ENCODE assay signal across 29 cellular contexts in the genomic region with DNA sequence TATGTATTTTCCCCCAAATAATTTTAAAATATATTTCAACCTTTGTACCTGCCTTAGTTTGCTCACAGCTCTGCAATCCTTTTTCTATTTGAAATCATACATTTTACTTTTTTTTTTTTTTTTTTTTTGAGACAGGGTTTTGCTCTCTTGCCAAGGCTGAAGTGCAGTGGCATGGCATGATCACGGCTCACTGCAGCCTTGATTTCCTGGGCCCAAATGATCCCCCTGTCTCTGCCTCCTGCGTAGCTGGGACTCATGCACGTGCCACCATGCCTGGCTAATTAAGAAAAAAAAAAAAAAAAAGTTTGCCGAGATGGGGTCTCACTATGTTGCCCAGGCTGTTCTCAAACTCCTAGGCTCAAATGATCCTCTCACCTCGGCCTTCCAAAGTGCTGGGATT. TPM values are rescaled to one million over a fixed set of nuclear protein-coding genes. Genes with fewer than 3 reads are reported as not detected.
"Had no signal": no experiment of that assay in that cellular context is flagged by ENCODE, and none has a peak within 500 bp of the region (broad histone marks: within the 10 kb centered on the region; RNA-seq: fewer than 3 reads in every experiment).

No MANE protein-coding gene starts in this region.

- DNase-seq: activated CD4-positive, alpha-beta memory T cell treated with anti-CD3 and anti-CD28 coated beads for 36 hours; activated CD4-positive, alpha-beta T cell treated with anti-CD3 and anti-CD28 coated beads for 36 hours; activated CD4-positive, alpha-beta T cell treated with anti-CD3 and anti-CD28 coated beads, Interleukin-2, amount 10 ng/mL, durations not matched to agents 24 days and 14 days; activated CD4-positive, CD25-positive, alpha-beta regulatory T cell; activated CD4-positive, CD25-positive, alpha-beta regulatory T cell treated with anti-CD3 and anti-CD28 coated beads, Interleukin-2, amount 50 U/mL, for 72 hours; activated CD8-positive, alpha-beta memory T cell treated with anti-CD3 and anti-CD28 coated beads, Interleukin-2, amount 50 U/mL, for 48 hours; activated CD8-positive, alpha-beta T cell treated with anti-CD3 and anti-CD28 coated beads, Interleukin-2, amount 10 ng/mL, durations not matched to agents 7 days and 5 days; activated effector memory CD4-positive, alpha-beta T cell treated with Interleukin-2 at 50 U/mL for 16 hours; activated gamma-delta T cell treated with Interleukin-2 at 50 U/mL for 16 hours; activated naive CD4-positive, alpha-beta T cell treated with anti-CD3 and anti-CD28 coated beads, Interleukin-2, amount 50 U/mL, for 16 hours; activated naive CD4-positive, alpha-beta T cell treated with Interleukin-2 at 50 U/mL for 16 hours; activated T-cell treated with anti-CD3 and anti-CD28 coated beads, Interleukin-2, amount 50 U/mL, for 4 hours; amniotic stem cell; anterior cingulate cortex; brain microvascular endothelial cell; dorsolateral prefrontal cortex; effector memory CD4-positive, alpha-beta T cell; endodermal cell; foreskin fibroblast; head of caudate nucleus; T-helper 2 cell had no signal

- H3K27ac Mint-ChIP-seq: activated CD4-positive, alpha-beta memory T cell treated with anti-CD3 and anti-CD28 coated beads for 36 hours; activated CD4-positive, alpha-beta T cell treated with anti-CD3 and anti-CD28 coated beads, Interleukin-2, amount 10 ng/mL, durations not matched to agents 24 days and 14 days; activated CD8-positive, alpha-beta T cell treated with anti-CD3 and anti-CD28 coated beads, Interleukin-2, amount 10 ng/mL, durations not matched to agents 7 days and 5 days; activated naive CD8-positive, alpha-beta T cell; activated T-helper 17 cell treated with anti-CD3 and anti-CD28 coated beads, Interleukin-2, amount 50 U/mL, for 72 hours; dendritic cell treated with granulocyte-macrophage colony-stimulating factor and Interleukin-4, amounts not matched to agents 40 ng/mL and 50 ng/mL, for 4 days; endodermal cell had no signal

- H3K4me1 Mint-ChIP-seq: activated CD4-positive, alpha-beta T cell treated with anti-CD3 and anti-CD28 coated beads for 36 hours; activated T-helper 17 cell treated with anti-CD3 and anti-CD28 coated beads, Interleukin-2, amount 50 U/mL, for 72 hours; endodermal cell had no signal

- H3K27me3 ChIP-seq: brain microvascular endothelial cell, dorsolateral prefrontal cortex had no signal

- ATAC-seq: activated CD4-positive, alpha-beta T cell treated with anti-CD3 and anti-CD28 coated beads for 36 hours; activated CD8-positive, alpha-beta T cell treated with anti-CD3 and anti-CD28 coated beads, Interleukin-2, amount 10 ng/mL, durations not matched to agents 7 days and 5 days; activated T-cell treated with anti-CD3 and anti-CD28 coated beads, Interleukin-2, amount 50 U/mL, for 4 hours; activated T-helper 17 cell treated with anti-CD3 and anti-CD28 coated beads, Interleukin-2, amount 50 U/mL, for 72 hours; esophagus mucosa had no signal

- H3K27ac ChIP-seq: brain microvascular endothelial cell, coronary artery, dorsolateral prefrontal cortex had no signal

- H3K4me3 ChIP-seq: coronary artery, dorsolateral prefrontal cortex had no signal

- H3K9me3 Mint-ChIP-seq: activated CD4-positive, alpha-beta memory T cell treated with anti-CD3 and anti-CD28 coated beads for 36 hours; activated CD4-positive, alpha-beta T cell treated with anti-CD3 and anti-CD28 coated beads, Interleukin-2, amount 10 ng/mL, durations not matched to agents 24 days and 14 days; activated T-cell treated with anti-CD3 and anti-CD28 coated beads, Interleukin-2, amount 50 U/mL, for 4 hours; activated T-helper 17 cell treated with anti-CD3 and anti-CD28 coated beads, Interleukin-2, amount 50 U/mL, for 72 hours; central memory CD8-positive, alpha-beta T cell; dendritic cell treated with granulocyte-macrophage colony-stimulating factor and Interleukin-4, amounts not matched to agents 40 ng/mL and 50 ng/mL, for 4 days; endodermal cell had no signal

- H3K27me3 Mint-ChIP-seq: activated CD4-positive, alpha-beta memory T cell treated with anti-CD3 and anti-CD28 coated beads for 36 hours; activated CD4-positive, alpha-beta T cell treated with anti-CD3 and anti-CD28 coated beads for 36 hours; activated CD4-positive, alpha-beta T cell treated with anti-CD3 and anti-CD28 coated beads, Interleukin-2, amount 10 ng/mL, durations not matched to agents 24 days and 14 days; activated naive CD8-positive, alpha-beta T cell; activated T-helper 17 cell treated with anti-CD3 and anti-CD28 coated beads, Interleukin-2, amount 50 U/mL, for 72 hours; central memory CD8-positive, alpha-beta T cell; dendritic cell treated with granulocyte-macrophage colony-stimulating factor and Interleukin-4, amounts not matched to agents 40 ng/mL and 50 ng/mL, for 4 days had no signal

- H3K4me3 Mint-ChIP-seq: activated CD4-positive, alpha-beta memory T cell treated with anti-CD3 and anti-CD28 coated beads for 36 hours; activated CD4-positive, alpha-beta T cell treated with anti-CD3 and anti-CD28 coated beads for 36 hours; activated CD4-positive, alpha-beta T cell treated with anti-CD3 and anti-CD28 coated beads, Interleukin-2, amount 10 ng/mL, durations not matched to agents 24 days and 14 days; activated CD8-positive, alpha-beta T cell treated with anti-CD3 and anti-CD28 coated beads, Interleukin-2, amount 10 ng/mL, durations not matched to agents 7 days and 5 days; activated naive CD8-positive, alpha-beta T cell; activated T-cell treated with anti-CD3 and anti-CD28 coated beads, Interleukin-2, amount 50 U/mL, for 4 hours; activated T-helper 17 cell treated with anti-CD3 and anti-CD28 coated beads, Interleukin-2, amount 50 U/mL, for 72 hours; central memory CD8-positive, alpha-beta T cell; dendritic cell treated with granulocyte-macrophage colony-stimulating factor and Interleukin-4, amounts not matched to agents 40 ng/mL and 50 ng/mL, for 4 days; endodermal cell had no signal

RNA-seq across cellular contexts. Expression of gene SYCP3, which starts 1.3 kb away (rescaled TPM):
- total RNA-seq: astrocyte, cardiac septum, endodermal cell had no signal
